Comparison of ENCODE assay signal across 1 cellular context in genomic region chr1:40373323-40374283, GRCh38.
TF ChIP-seq lines count a peak whose summit lies in the region.

Gene SMAP2, plus strand, starts transcription at chr1:40373727. Its CDS starts 394 bp downstream, at chr1:40374121.

TF ChIP-seq in HepG2, 621 proteins besides CTCF, POLR2A, EP300 and RAD21 (continued from another document and continues in another):
- TF ChIP-seq ADNP (CRISPR knock-in tag; IDR thresholded peaks at IDR 0.05): no peak
- no peak for TF ChIP-seq TOE1 (CRISPR knock-in tag; IDR thresholded peaks at IDR 0.05)
- TF ChIP-seq ZFP36 (IDR thresholded peaks at IDR 0.05; ENCODE audit: borderline replicate concordance, low read depth, low read length, partially characterized antibody): no peak
- TF ChIP-seq NFKB2 (CRISPR knock-in tag; IDR thresholded peaks at IDR 0.05; ENCODE audit: borderline replicate concordance): 0 out of 2 replicates have a peak, but pooled peaks have one; percentile 33
- peak; percentile 74 for TF ChIP-seq DRAP1 (CRISPR knock-in tag; IDR thresholded peaks at IDR 0.05)
- TF ChIP-seq HOMEZ (CRISPR knock-in tag; IDR thresholded peaks at IDR 0.05; ENCODE audit: low read depth): no peak
- TF ChIP-seq ZNF550 (CRISPR knock-in tag; IDR thresholded peaks at IDR 0.05; ENCODE audit: borderline replicate concordance): no peak
- TF ChIP-seq YEATS2 (CRISPR knock-in tag; IDR thresholded peaks at IDR 0.05; ENCODE audit: borderline replicate concordance): no peak
- no peak for TF ChIP-seq ZNF276 (CRISPR knock-in tag; IDR thresholded peaks at IDR 0.05; ENCODE audit: low read depth)
- TF ChIP-seq TBX3 (IDR thresholded peaks at IDR 0.05; ENCODE audit: borderline replicate concordance): no peak
- no peak for TF ChIP-seq ZBTB49 (CRISPR knock-in tag; IDR thresholded peaks at IDR 0.05; ENCODE audit: borderline replicate concordance)
- no peak for TF ChIP-seq ZNF407 (CRISPR knock-in tag; IDR thresholded peaks at IDR 0.05; ENCODE audit: not compliant biosample characterization)
- TF ChIP-seq ZKSCAN8 (CRISPR knock-in tag; IDR thresholded peaks at IDR 0.05; ENCODE audit: borderline replicate concordance): no peak
- TF ChIP-seq ARID2 (CRISPR knock-in tag; IDR thresholded peaks at IDR 0.05; ENCODE audit: borderline replicate concordance): no peak
- no peak for TF ChIP-seq NR2F6 (IDR thresholded peaks at IDR 0.05)
- 0 out of 2 replicates have a peak, but pooled peaks have one; percentile 16 for TF ChIP-seq NR2F6 (CRISPR knock-in tag; IDR thresholded peaks at IDR 0.05)
- TF ChIP-seq RBM22 (optimal IDR thresholded peaks at IDR 0.05; ENCODE audit: low read length): no peak
- TF ChIP-seq ZNF501 (CRISPR knock-in tag; IDR thresholded peaks at IDR 0.05): no peak
- no peak for TF ChIP-seq CAMTA2 (CRISPR knock-in tag; IDR thresholded peaks at IDR 0.05; ENCODE audit: borderline replicate concordance)
- no peak for TF ChIP-seq ZNF18 (CRISPR knock-in tag; IDR thresholded peaks at IDR 0.05; ENCODE audit: insufficient replicate concordance)
- TF ChIP-seq PREB (CRISPR knock-in tag; IDR thresholded peaks at IDR 0.05): no peak
- no peak for TF ChIP-seq KLF9 (CRISPR knock-in tag; IDR thresholded peaks at IDR 0.05; ENCODE audit: low read depth)
- no peak for TF ChIP-seq MTA1 (CRISPR knock-in tag; IDR thresholded peaks at IDR 0.05; ENCODE audit: borderline replicate concordance)
- TF ChIP-seq ZNF891 (CRISPR knock-in tag; IDR thresholded peaks at IDR 0.05): 0 out of 2 replicates have a peak, but pooled peaks have one; percentile 33
- TF ChIP-seq PHF21A (CRISPR knock-in tag; IDR thresholded peaks at IDR 0.05): no peak; the same call in 1 of the 2 replicates
- peak; percentile 57; the same call in 1 of the 2 replicates for TF ChIP-seq PHF8 (CRISPR knock-in tag; IDR thresholded peaks at IDR 0.05)
- TF ChIP-seq STAT6 (CRISPR knock-in tag; IDR thresholded peaks at IDR 0.05; ENCODE audit: borderline replicate concordance): no peak
- no peak for TF ChIP-seq STAT5B (CRISPR knock-in tag; IDR thresholded peaks at IDR 0.05)
- TF ChIP-seq ZNF678 (CRISPR knock-in tag; IDR thresholded peaks at IDR 0.05): no peak
- TF ChIP-seq ESRRA (CRISPR knock-in tag; IDR thresholded peaks at IDR 0.05; ENCODE audit: low read depth): no peak
- TF ChIP-seq AKAP8 (CRISPR knock-in tag; IDR thresholded peaks at IDR 0.05): no peak
- no peak for TF ChIP-seq ZSCAN5A (CRISPR knock-in tag; IDR thresholded peaks at IDR 0.05; ENCODE audit: borderline replicate concordance)
- TF ChIP-seq BRF2 (CRISPR knock-in tag; IDR thresholded peaks at IDR 0.05): no peak
- 0 out of 2 replicates have a peak, but pooled peaks have one; percentile 11 for TF ChIP-seq HOXA5 (CRISPR knock-in tag; IDR thresholded peaks at IDR 0.05)
- no peak for TF ChIP-seq ZBTB20 (CRISPR knock-in tag; IDR thresholded peaks at IDR 0.05; ENCODE audit: borderline replicate concordance, low read depth)
- no peak for TF ChIP-seq ZNF235 (CRISPR knock-in tag; IDR thresholded peaks at IDR 0.05; ENCODE audit: borderline replicate concordance)
